ENCODE assay signal across 16 cellular contexts in the genomic region with DNA sequence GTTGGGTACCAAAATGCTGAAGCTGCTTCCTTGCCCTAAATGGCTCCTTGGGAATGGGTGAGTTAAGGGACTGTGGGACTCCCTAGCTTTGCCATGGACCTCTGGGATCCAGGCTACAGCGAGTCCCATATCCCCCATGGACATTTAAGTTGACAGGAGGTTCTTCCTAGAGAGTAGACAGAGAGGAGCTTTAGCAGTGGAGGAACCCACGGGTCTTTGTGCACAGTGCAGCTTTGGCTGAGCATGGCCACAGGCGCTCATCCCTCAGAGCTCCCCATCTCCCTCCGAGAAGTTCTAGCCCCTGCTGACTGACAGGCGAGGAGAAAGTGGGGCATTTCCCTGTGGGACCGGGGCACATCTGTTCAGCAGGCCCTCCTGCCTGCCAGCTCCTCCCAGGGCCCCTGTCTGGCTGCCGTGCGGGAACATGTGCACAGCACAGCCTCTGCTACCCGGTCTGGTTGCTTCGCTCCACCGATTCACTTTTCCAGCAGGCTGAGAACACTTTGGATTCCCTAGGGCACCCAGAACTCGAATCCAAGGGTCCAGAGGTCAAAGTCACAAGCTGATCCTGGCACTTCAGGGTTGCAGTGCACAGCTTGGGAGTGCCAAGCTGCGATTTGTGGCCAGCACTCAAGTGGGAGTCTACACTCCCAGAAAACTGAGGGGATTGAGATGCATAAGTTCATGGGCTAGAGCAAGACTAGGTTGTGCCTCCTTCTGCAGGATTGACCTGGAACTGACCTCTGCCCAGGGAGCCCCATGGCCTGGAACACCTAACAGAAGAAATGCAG. TPM values are rescaled to one million over a fixed set of nuclear protein-coding genes. Genes with fewer than 3 reads are reported as not detected.
"Had no signal": no experiment of that assay in that cellular context is flagged by ENCODE, and none has a peak within 500 bp of the region (broad histone marks: within the 10 kb centered on the region; RNA-seq: fewer than 3 reads in every experiment).

No MANE protein-coding gene starts in this region.

- H3K4me1 ChIP-seq: foreskin keratinocyte, pancreas, testis, transverse colon had no signal

- H3K79me2 ChIP-seq: hepatocyte had no signal

- ATAC-seq: foreskin keratinocyte; natural killer cell; pancreas; right cardiac atrium; stimulated activated naive CD8-positive, alpha-beta T cell treated with anti-CD3 and anti-CD28 coated beads, Interleukin-15, amount 100 ng/mL, for 72 hours had no signal

- H3K9me3 ChIP-seq: pancreas, testis, transverse colon had no signal

- H3K4me2 ChIP-seq: hepatocyte, smooth muscle cell had no signal

- H3K36me3 ChIP-seq: pancreas, transverse colon had no signal

- H2AFZ ChIP-seq: hepatocyte had no signal

- H3K4me3 ChIP-seq: coronary artery, hepatocyte, pancreas, smooth muscle cell, testis, transverse colon had no signal

- H3K27ac ChIP-seq: coronary artery, foreskin keratinocyte, hepatocyte, pancreas, testis, transverse colon had no signal

- DNase-seq: effector CD4-positive, alpha-beta T cell; endodermal cell; erythroblast; foreskin keratinocyte; head of caudate nucleus; natural killer cell; nucleus accumbens; stimulated activated CD4-positive, alpha-beta T cell treated with anti-CD3 and anti-CD28 coated beads, Interleukin-2, amount 100 ng/mL, for 48 hours; stimulated activated naive CD8-positive, alpha-beta T cell treated with anti-CD3 and anti-CD28 coated beads, Interleukin-15, amount 100 ng/mL, for 72 hours; testis; transverse colon had no signal

- H3K27me3 ChIP-seq: foreskin keratinocyte, hepatocyte, pancreas, testis, transverse colon had no signal

RNA-seq across cellular contexts. Expression of a gene that starts 40.6 kb away (rescaled TPM):
- total RNA-seq: natural killer cell had no signal
